In genomic region chr6:140050232-140050995, GRCh38 we compare ENCODE assay signal across 12 cellular contexts.
DNase-seq lines count a peak whose midpoint lies in the region; ATAC-seq, FAIRE-seq and TF ChIP-seq lines count a peak whose summit lies in the region.
"Had no signal": no experiment of that assay in that cellular context is flagged by ENCODE, and none has a peak within 500 bp of the region (broad histone marks: within the 10 kb centered on the region; RNA-seq: fewer than 3 reads in every experiment).

No MANE protein-coding gene starts in this region.

- no peak for TF ChIP-seq CTCF in thyroid gland (IDR thresholded peaks at IDR 0.05)

- 94% methylated on average over 15 of the region's 15 CpGs for WGBS in thyroid gland, 2 donors

- intact Hi-C loops in thyroid gland (cut with DNase I), result no loop called here

- no peaks in the 10 kb centered on the region for H3K27me3 ChIP-seq in thyroid gland

- H3K4me3 ChIP-seq in thyroid gland (replicated peaks in 1 of 3), result no peak overlapping the region

- peaks cover 0 to 6% of the 10 kb centered on the region in 2 donors for H3K4me1 ChIP-seq in thyroid gland

- no peak for ATAC-seq in GM21390 (IDR thresholded peaks at IDR 0.05; ENCODE audit: unreplicated experiment)
- ATAC-seq: Panc1 had no signal

- TF ChIP-seq POLR2A in H54 (IDR thresholded peaks at IDR 0.05; ENCODE audit: low read depth, low read length), result no peak
- no peak for TF ChIP-seq POLR2A in thyroid gland (IDR thresholded peaks at IDR 0.05)

- no peaks in the 10 kb centered on the region for H3K9me3 ChIP-seq in thyroid gland

- H3K27ac ChIP-seq in thyroid gland, result no peak overlapping the region

- DNase-seq in H54 (ENCODE audit: insufficient read length, low spot score) (no peak), SHP77 (lab: John Stamatoyannopoulos, UW) (peak; percentile 10 to 40), glomerular visceral epithelial cell (ENCODE audit: extremely low spot score) (peak; percentile 58), putamen (ENCODE audit: low spot score) (peak; percentile 43), thyroid gland (no peak), SKM-1 (lab: John Stamatoyannopoulos, UW; ENCODE audit: unreplicated experiment) (no peak), NCI-H526 (lab: John Stamatoyannopoulos, UW) (no peak)
- DNase-seq: activated CD4-positive, alpha-beta T cell treated with anti-CD3 and anti-CD28 coated beads, Interleukin-2, amount 10 ng/mL, durations not matched to agents 7 days and 5 days; MM.1S; naive B cell had no signal

- FAIRE-seq in H54 (lab: Jason Lieb, UNC), result peak; percentile 72

- H3K36me3 ChIP-seq in thyroid gland, result no peaks in the 10 kb centered on the region

Comparison
In these comparisons a context has a peak if more than half of its experiments do, and no peak if none do; other contexts are left out.
1. DNase-seq: peak in SHP77 (2 of 2), glomerular visceral epithelial cell (single experiment) and putamen (single experiment); none in H54 (single experiment), thyroid gland (0 of 2), SKM-1 (single experiment) and NCI-H526 (0 of 2).